In the genomic region with DNA sequence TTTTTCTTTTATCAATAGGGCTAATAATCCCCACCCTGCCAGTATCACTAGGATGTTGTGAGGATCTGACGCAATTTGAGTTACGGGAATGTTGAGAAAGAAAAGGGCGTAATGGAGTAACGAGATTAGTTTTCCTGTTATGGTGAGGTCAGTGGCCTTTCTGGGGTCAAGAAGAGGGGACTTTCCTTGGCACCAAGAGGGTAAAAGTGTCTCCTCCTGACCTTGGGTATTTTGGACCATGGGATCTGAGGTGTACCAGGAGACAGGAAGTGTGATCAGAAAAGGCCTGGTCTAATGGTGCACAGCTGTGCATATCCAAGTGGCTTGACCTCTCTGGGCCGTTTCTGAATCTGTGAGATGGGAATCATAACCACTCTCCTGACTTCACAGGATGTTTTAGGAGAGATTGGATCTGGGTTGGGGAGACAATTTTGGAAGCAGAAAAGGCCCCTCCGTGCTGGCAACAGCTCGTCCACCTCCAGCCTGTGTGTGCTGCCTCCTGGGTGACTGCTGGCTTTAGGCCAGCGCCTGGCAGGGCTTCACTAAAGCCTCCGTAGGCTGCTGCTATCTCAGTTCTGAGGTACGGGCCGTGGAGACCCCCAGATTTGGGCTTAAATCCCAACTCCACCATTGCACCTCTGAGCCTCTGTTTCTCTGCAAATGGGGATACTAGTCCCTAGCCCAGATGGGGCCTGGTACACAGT, we compare ENCODE assay signal across 17 cellular contexts. TPM values are rescaled to one million over a fixed set of nuclear protein-coding genes. Genes with fewer than 3 reads are reported as not detected.
DNase-seq lines count a peak whose midpoint lies in the region; ATAC-seq and TF ChIP-seq lines count a peak whose summit lies in the region.
"Had no signal": no experiment of that assay in that cellular context is flagged by ENCODE, and none has a peak within 500 bp of the region (broad histone marks: within the 10 kb centered on the region; RNA-seq: fewer than 3 reads in every experiment).

No MANE protein-coding gene starts in this region.

- peaks cover 12 to 28% of the 10 kb centered on the region in 2 donors for H3K4me1 ChIP-seq in breast epithelium
- H3K4me1 ChIP-seq in right lobe of liver = peaks cover 0 to 67% (median 22%) of the 10 kb centered on the region in 4 donors
- H3K4me1 ChIP-seq in upper lobe of right lung = peaks cover 6% of the 10 kb centered on the region
- H3K4me1 ChIP-seq in vagina = no peaks in the 10 kb centered on the region

- 14% methylated on average over 5 of the region's 11 CpGs for WGBS in right lobe of liver (ENCODE audit: insufficient coverage, low coverage, low lambda C conversion rate, missing lambda C conversion rate)

- H3K27ac ChIP-seq in breast epithelium (peak overlapping the region; percentile 54 to 84), right lobe of liver (peak overlapping the region; percentile 88 to 97 (median 95)), upper lobe of right lung (no peak overlapping the region), vagina (no peak overlapping the region)

- TF ChIP-seq POLR2A in breast epithelium (IDR thresholded peaks at IDR 0.05) = no peak
- no peak for TF ChIP-seq POLR2A in right lobe of liver (IDR thresholded peaks at IDR 0.05)
- no peak for TF ChIP-seq POLR2A in vagina (IDR thresholded peaks at IDR 0.05)

- DNase-seq in Right ventricle myocardium superior (peak; percentile 59), left cardiac atrium (no peak), breast epithelium (ENCODE audit: low spot score in 2 of 2) (no peak), right lobe of liver (no peak), upper lobe of right lung (no peak), cerebellum (ENCODE audit: low spot score) (no peak), vagina (ENCODE audit: extremely low spot score in 2 of 2) (no peak), cortex of kidney (lab: John Stamatoyannopoulos, UW) (no peak)
- DNase-seq: C1 segment of cervical spinal cord, COR-L47, NCI-H1436, NCI-H2029 treated with DMSO at 0.1 percent for 48 hours, NCI-H510A treated with DMSO at 0.1 percent for 48 hours, RPMI8226 had no signal

- H3K4me3 ChIP-seq in breast epithelium = no peak overlapping the region
- peak overlapping the region in 1 of 3 donors; percentile 4 for H3K4me3 ChIP-seq in right lobe of liver
- H3K4me3 ChIP-seq in upper lobe of right lung = no peak overlapping the region
- H3K4me3 ChIP-seq in vagina = no peak overlapping the region

- ATAC-seq in Right ventricle myocardium superior (ENCODE audit: poor library complexity) (no peak), left cardiac atrium (no peak), right lobe of liver (peak; percentile 57 to 74 (median 60)), upper lobe of right lung (peak; percentile 12)
- ATAC-seq: HCT116 had no signal

- TF ChIP-seq CTCF in breast epithelium (IDR thresholded peaks at IDR 0.05) (no peak), right lobe of liver (IDR thresholded peaks at IDR 0.05) (no peak), upper lobe of right lung (IDR thresholded peaks at IDR 0.05) (no peak), vagina (IDR thresholded peaks at IDR 0.05) (no peak)

- intact Hi-C loops in Right ventricle myocardium superior (cut with DNase I) (no loop called here), left cardiac atrium (cut with DNase I) (no loop called here), breast epithelium (cut with DNase I; ENCODE audit: low total_unique reads) (no loop called here), right lobe of liver (cut with DNase I) (no loop called here), upper lobe of right lung (cut with DNase I) (no loop called here), vagina (cut with DNase I) (no loop called here)

- H3K27me3 ChIP-seq in breast epithelium = no peaks in the 10 kb centered on the region
- H3K27me3 ChIP-seq in right lobe of liver = no peaks in the 10 kb centered on the region
- no peaks in the 10 kb centered on the region for H3K27me3 ChIP-seq in upper lobe of right lung
- no peaks in the 10 kb centered on the region for H3K27me3 ChIP-seq in vagina

- H3K9me3 ChIP-seq in breast epithelium = no peaks in the 10 kb centered on the region
- no peaks in the 10 kb centered on the region for H3K9me3 ChIP-seq in right lobe of liver
- no peaks in the 10 kb centered on the region for H3K9me3 ChIP-seq in upper lobe of right lung
- no peaks in the 10 kb centered on the region for H3K9me3 ChIP-seq in vagina

- H3K36me3 ChIP-seq in breast epithelium = no peaks in the 10 kb centered on the region
- H3K36me3 ChIP-seq in right lobe of liver = no peaks in the 10 kb centered on the region
- no peaks in the 10 kb centered on the region for H3K36me3 ChIP-seq in upper lobe of right lung
- H3K36me3 ChIP-seq in vagina = no peaks in the 10 kb centered on the region

RNA-seq across cellular contexts. Expression of gene ALPL, which starts 37.1 kb away (rescaled TPM):
- total RNA-seq in Right ventricle myocardium superior = 9.4 TPM
- total RNA-seq in left cardiac atrium = 10 to 100 TPM; 14.7 to 38.5 TPM
- 10 to 100 TPM in 2 of 3 donors, 1 to 10 TPM in 1; 2.9 to 98.0 (median 17.4) TPM for total RNA-seq in breast epithelium
- 10 to 100 TPM; 23.2 to 81.5 (median 48.1) TPM for total RNA-seq in right lobe of liver
- 164 TPM for total RNA-seq in upper lobe of right lung
- 4.4 TPM for total RNA-seq in cerebellum
- 6.6 TPM for total RNA-seq in vagina
- total RNA-seq: HT-29, OCI-LY7 had no signal

Comparison
In these comparisons a context has a peak if more than half of its experiments do, and no peak if none do; other contexts are left out.
1. ATAC-seq: peak in right lobe of liver (4 of 4) and upper lobe of right lung (single experiment); none in Right ventricle myocardium superior (single experiment) and left cardiac atrium (0 of 2).
2. H3K27ac ChIP-seq: peak in breast epithelium (2 of 2) and right lobe of liver (3 of 3); none in upper lobe of right lung (single experiment) and vagina (single experiment).